In the genomic region with DNA sequence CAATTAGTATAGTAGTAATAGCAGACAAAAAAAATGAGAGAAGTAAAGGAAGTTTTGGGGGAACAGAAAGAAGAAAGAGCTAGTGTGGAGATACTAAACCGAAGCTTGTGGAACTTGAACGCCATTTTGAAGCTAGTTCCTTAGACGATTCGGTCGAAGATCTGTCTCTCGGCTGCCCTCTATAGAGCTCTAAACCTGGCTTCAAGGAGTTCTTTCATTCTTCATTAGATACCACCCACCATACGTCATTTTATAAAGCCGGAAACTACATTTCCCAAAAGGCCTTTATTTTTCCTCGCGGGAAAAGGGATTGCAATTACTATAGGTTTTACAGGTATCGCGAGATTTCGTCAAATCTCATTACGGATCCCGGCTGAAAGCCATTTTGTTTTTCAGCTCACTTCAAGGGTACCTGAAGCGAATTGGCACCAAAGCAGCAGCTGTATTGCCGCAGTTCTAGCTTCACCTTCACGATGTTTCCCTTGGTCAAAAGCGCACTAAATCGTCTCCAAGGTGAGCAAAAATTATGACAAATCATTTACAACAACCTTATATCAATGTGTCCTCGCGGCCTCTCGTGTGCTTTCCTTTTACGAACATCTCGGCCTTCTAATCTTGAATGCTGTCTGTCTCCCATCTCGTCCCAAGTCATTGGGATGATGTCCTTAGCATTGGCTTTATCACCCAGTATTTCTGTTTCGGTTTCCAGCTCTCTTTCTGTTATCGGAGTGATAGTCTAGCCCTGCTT, we compare ENCODE assay signal across 8 cellular contexts. TPM values are rescaled to one million over a fixed set of nuclear protein-coding genes. Genes with fewer than 3 reads are reported as not detected.
DNase-seq lines count a peak whose midpoint lies in the region; ATAC-seq and TF ChIP-seq lines count a peak whose summit lies in the region.

A gene with protein sequence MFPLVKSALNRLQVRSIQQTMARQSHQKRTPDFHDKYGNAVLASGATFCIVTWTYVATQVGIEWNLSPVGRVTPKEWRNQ (plus strand): TSS at position 388 of the 748 bp plus-strand sequence. CDS start 86 bp downstream, at position 474.

- H3K27me3 Mint-ChIP-seq in activated T-cell treated with anti-CD3 and anti-CD28 coated beads, Interleukin-2, amount 50 U/mL, for 24 hours = peaks cover 7% of the 10 kb centered on the region

- H3K36me3 ChIP-seq in DND-41 (ENCODE audit: insufficient read depth, low read length) (peaks cover 23% of the 10 kb centered on the region), PC-3 (ENCODE audit: low read depth, low read length) (peaks cover 30% of the 10 kb centered on the region), mucosa of rectum (ENCODE audit: control insufficient read depth in 2 of 2, insufficient read depth in 2 of 2, low read length in 2 of 2) (peaks cover 5 to 7% of the 10 kb centered on the region in 2 donors)

- no peaks in the 10 kb centered on the region for H3K9me2 ChIP-seq in PC-3 (replicated peaks; ENCODE audit: low read length)

- H3K27me3 ChIP-seq in DND-41 (ENCODE audit: insufficient read depth, low read length, poor library complexity) = no peaks in the 10 kb centered on the region
- H3K27me3 ChIP-seq in PC-3 (ENCODE audit: low read length) = no peaks in the 10 kb centered on the region
- no peaks in the 10 kb centered on the region for H3K27me3 ChIP-seq in mucosa of rectum (ENCODE audit: control insufficient read depth in 2 of 2, insufficient read depth in 2 of 2, low read length in 2 of 2)

- H4K20me1 ChIP-seq in DND-41 (ENCODE audit: insufficient read depth, low read length) (no peaks in the 10 kb centered on the region), PC-3 (ENCODE audit: low read length) (peaks cover 34% of the 10 kb centered on the region)

- peak within 1 kb of the TSS; percentile 91 for H3K27ac Mint-ChIP-seq in activated T-cell treated with anti-CD3 and anti-CD28 coated beads, Interleukin-2, amount 50 U/mL, for 24 hours

- H3K27ac ChIP-seq in DND-41 (ENCODE audit: low read length) (peak within 1 kb of the TSS; percentile 85), PC-3 (ENCODE audit: low read length) (peak within 1 kb of the TSS; percentile 92), mucosa of rectum (ENCODE audit: low read depth in 2 of 2, low read length in 2 of 2) (peak within 1 kb of the TSS; percentile 88 to 96)

- H3K79me2 ChIP-seq in DND-41 (ENCODE audit: insufficient read depth, low read length) (peaks cover 50% of the 10 kb centered on the region), PC-3 (ENCODE audit: low read length) (peaks cover 53% of the 10 kb centered on the region)

- peak within 1 kb of the TSS; percentile 73 for H3K4me2 ChIP-seq in DND-41 (ENCODE audit: insufficient read depth, low read length)
- peak within 1 kb of the TSS; percentile 99 for H3K4me2 ChIP-seq in PC-3 (ENCODE audit: low read length)

- intact Hi-C loops in PC-3 (cut with micrococcal nuclease) = loop anchor here (5.0 to 10.0 kb wide), 5 partner anchors 112 to 457 kb away; a partner anchor contains a TSS

- TF ChIP-seq CTCF in DND-41 (IDR thresholded peaks at IDR 0.05; ENCODE audit: borderline replicate concordance, extremely low read depth, low read length, poor library complexity, severe bottlenecking) = peak; percentile 67
- TF ChIP-seq CTCF in PC-3 (conservative IDR thresholded peaks at IDR 0.05; ENCODE audit: low read depth, low read length) = peak; percentile 60

- peak within 1 kb of the TSS; percentile 66 for H3K9ac ChIP-seq in DND-41 (ENCODE audit: low read depth, low read length)
- peak within 1 kb of the TSS; percentile 99 for H3K9ac ChIP-seq in PC-3 (ENCODE audit: low read length)
- peak within 1 kb of the TSS; percentile 87 to 88 for H3K9ac ChIP-seq in mucosa of rectum (ENCODE audit: low read depth in 1 of 2, low read length in 2 of 2)

- peaks cover 22% of the 10 kb centered on the region for H3K4me1 Mint-ChIP-seq in activated T-cell treated with anti-CD3 and anti-CD28 coated beads, Interleukin-2, amount 50 U/mL, for 24 hours (ENCODE audit: low read depth)

- peaks cover 49% of the 10 kb centered on the region for H3K36me3 Mint-ChIP-seq in activated T-cell treated with anti-CD3 and anti-CD28 coated beads, Interleukin-2, amount 50 U/mL, for 24 hours (ENCODE audit: low read depth)

- CTCF ChIA-PET in PC-3 (lab: Charles Lee) = interaction anchor here (0.6 to 1.0 kb wide), 4 partner anchors 130 to 1006 kb away, joined by 3 to 9 read pairs (median 5); no protein-coding TSS in a partner anchor

- H3K9me3 Mint-ChIP-seq in activated T-cell treated with anti-CD3 and anti-CD28 coated beads, Interleukin-2, amount 50 U/mL, for 24 hours = no peaks in the 10 kb centered on the region

- DNase-seq in DND-41 (peak; percentile 80), PC-3 (peak; percentile 99)
- DNase-seq in Jurkat, Clone E6-1 (ENCODE audit: low read depth, low spot score) = peak; percentile 97
- DNase-seq in activated T-cell treated with anti-CD3 and anti-CD28 coated beads, Interleukin-2, amount 50 U/mL, for 24 hours = peak; percentile 50
- DNase-seq in stimulated activated naive CD8-positive, alpha-beta T cell treated with anti-CD3 and anti-CD28 coated beads, Interleukin-15, Interleukin-2, amounts not matched to agents 100 U/mL and 50 U/mL, for 24 hours = peak; percentile 44

- no TSS peak for BruUV-seq in PC-3 (replicated peaks; lab: Mats Ljungman, UMichigan)

- H3K4me3 ChIP-seq in DND-41 (ENCODE audit: low read depth in 1 of 2, low read length in 2 of 2) (peak within 1 kb of the TSS; percentile 57 to 78), PC-3 (ENCODE audit: low read length) (peak within 1 kb of the TSS; percentile 99), mucosa of rectum (ENCODE audit: low read length in 2 of 2) (peak within 1 kb of the TSS; percentile 83 to 89)
- peak within 1 kb of the TSS; percentile 85 for H3K4me3 ChIP-seq in Jurkat, Clone E6-1 (ENCODE audit: low read length)

- H3F3A ChIP-seq in PC-3 (ENCODE audit: low read length, unreplicated experiment) = no peaks in the 10 kb centered on the region

- H3K4me3 Mint-ChIP-seq in activated T-cell treated with anti-CD3 and anti-CD28 coated beads, Interleukin-2, amount 50 U/mL, for 24 hours = peak within 1 kb of the TSS; percentile 84

- ATAC-seq in DND-41 (ENCODE audit: insufficient read depth, low read depth) (peak; percentile 70), GM21717 (IDR thresholded peaks at IDR 0.05; ENCODE audit: unreplicated experiment) (peak; percentile 58), PC-3 (peak; percentile 62), esophagus mucosa (peak; percentile 84)
- ATAC-seq in stimulated activated naive CD8-positive, alpha-beta T cell treated with anti-CD3 and anti-CD28 coated beads, Interleukin-15, Interleukin-2, amounts not matched to agents 100 U/mL and 50 U/mL, for 24 hours = peak; percentile 65

- H2AFZ ChIP-seq in DND-41 (ENCODE audit: low read depth, low read length) (peak within 1 kb of the TSS; percentile 81), PC-3 (ENCODE audit: low read length) (peak within 1 kb of the TSS; percentile 85)

- H3K4me1 ChIP-seq in DND-41 (ENCODE audit: insufficient read depth, low read length) (peaks cover 35% of the 10 kb centered on the region), PC-3 (ENCODE audit: insufficient read depth, low read length) (peaks cover 8% of the 10 kb centered on the region; the same call in 1 of the 2 replicates), mucosa of rectum (ENCODE audit: control insufficient read depth in 2 of 2, insufficient read depth in 2 of 2, low read length in 2 of 2) (peaks cover 0 to 3% of the 10 kb centered on the region in 2 donors)

- POLR2A ChIA-PET in PC-3 (lab: Charles Lee; ENCODE audit: unreplicated experiment) = interaction anchor here (0.5 to 1.0 kb wide), 8 partner anchors 8 to 1726 kb away, joined by 3 to 5 read pairs (median 4); no protein-coding TSS in a partner anchor

- no peaks in the 10 kb centered on the region for H3K9me3 ChIP-seq in DND-41 (ENCODE audit: insufficient read depth, low read length, severe bottlenecking)
- no peaks in the 10 kb centered on the region for H3K9me3 ChIP-seq in PC-3 (ENCODE audit: low read length)
- H3K9me3 ChIP-seq in mucosa of rectum (ENCODE audit: control insufficient read depth in 2 of 2, low read length in 2 of 2) = no peaks in the 10 kb centered on the region

RNA-seq across cellular contexts. Expression of the gene that starts here (rescaled TPM):
- 561 TPM for polyA plus RNA-seq in Jurkat, Clone E6-1 (2012; ENCODE audit: insufficient read depth, insufficient read length)
- 566 and 852 TPM in 2 replicates for total RNA-seq in PC-3 (2014; rRNA removed)
- total RNA-seq in esophagus mucosa = 359 TPM

Comparison
In these comparisons a context has a peak if more than half of its experiments do, and no peak if none do; other contexts are left out.
1. Peak in every context shown above with its lines: DNase-seq, ATAC-seq, H3K4me3 ChIP-seq and H3K27ac ChIP-seq.
2. DNase-seq: peak in every context shown above with its lines; median percentile 99 in PC-3; 97 in Jurkat, Clone E6-1; 80 in DND-41; 50 in activated T-cell treated with anti-CD3 and anti-CD28 coated beads, Interleukin-2, amount 50 U/mL, for 24 hours; 44 in stimulated activated naive CD8-positive, alpha-beta T cell treated with anti-CD3 and anti-CD28 coated beads, Interleukin-15, Interleukin-2, amounts not matched to agents 100 U/mL and 50 U/mL, for 24 hours.